ENCODE assay signal across 8 cellular contexts in the genomic region with DNA sequence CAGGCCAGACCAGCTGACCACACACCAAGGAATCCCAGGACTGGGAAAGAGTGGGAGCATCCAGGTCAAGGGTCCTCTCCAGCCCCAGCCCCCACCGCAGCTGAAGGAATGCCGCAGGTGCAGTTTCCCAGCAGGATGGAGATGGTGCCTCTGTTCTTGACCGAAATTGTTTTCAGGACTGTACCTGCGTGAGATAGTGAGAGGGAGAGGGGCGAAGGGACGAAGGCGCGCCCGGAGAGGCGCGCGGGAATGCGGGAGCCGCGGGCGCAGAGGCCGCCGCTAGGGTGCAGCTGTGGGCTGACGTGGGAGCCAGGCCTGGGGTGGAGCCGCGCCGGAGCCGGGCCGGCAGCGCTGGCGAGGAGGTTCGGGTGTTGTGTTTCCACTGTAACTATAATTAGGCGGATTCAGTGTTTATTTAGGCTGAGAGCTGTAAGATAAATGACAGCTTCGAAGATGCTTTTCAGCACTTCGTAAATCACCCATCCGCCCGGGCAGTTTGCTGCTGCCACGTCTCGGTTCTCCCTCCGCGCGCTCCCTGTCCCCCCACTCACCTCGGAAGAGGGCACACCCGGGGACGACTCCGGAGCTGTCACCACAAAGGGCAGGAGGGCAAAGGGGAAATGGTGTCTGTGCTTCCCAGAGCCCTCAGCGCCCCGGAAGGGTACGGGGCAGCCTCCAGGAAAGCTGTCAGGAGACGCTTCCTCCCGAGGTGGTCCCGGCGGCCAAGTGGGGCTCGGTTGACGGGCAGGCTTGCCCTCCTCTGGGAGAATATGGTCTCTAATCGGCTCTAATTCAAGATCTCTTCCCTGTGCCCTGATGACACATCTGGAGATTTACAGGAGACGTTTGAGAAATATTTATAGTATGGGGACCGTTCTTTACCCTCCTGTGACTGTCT. TPM values are rescaled to one million over a fixed set of nuclear protein-coding genes. Genes with fewer than 3 reads are reported as not detected.
A peak's percentile ranks its signal among the peaks of the same experiment; 100 is the strongest.
DNase-seq lines count a peak whose midpoint lies in the region; ATAC-seq and TF ChIP-seq lines count a peak whose summit lies in the region.

No MANE protein-coding gene starts in this region.

- TF ChIP-seq CTCF in dorsolateral prefrontal cortex (IDR thresholded peaks at IDR 0.05 in 54 of 56, conservative IDR thresholded peaks at IDR 0.05 in 2 of 56; ENCODE audit: low read depth in 1 of 56, partially characterized antibody in 56 of 56), result peak in 52 of 56 donors; percentile 16 to 68 (median 52)

- peak overlapping the region in 53 of 59 donors; percentile 9 to 60 (median 39) for H3K4me3 ChIP-seq in dorsolateral prefrontal cortex

- peaks cover 32% of the 10 kb centered on the region for H3K4me1 Mint-ChIP-seq in activated CD4-positive, alpha-beta T cell treated with anti-CD3 and anti-CD28 coated beads, Interleukin-2, amount 10 ng/mL, durations not matched to agents 7 days and 5 days

- intact Hi-C loops in dorsolateral prefrontal cortex (cut with DNase I), result loop anchor here in 1 of 2 donors (10.0 kb wide), 1 partner anchor 122 kb away; a partner anchor contains a TSS

- peaks cover 38% of the 10 kb centered on the region for H3K27me3 Mint-ChIP-seq in activated CD4-positive, alpha-beta T cell treated with anti-CD3 and anti-CD28 coated beads, Interleukin-2, amount 10 ng/mL, durations not matched to agents 7 days and 5 days

- peak overlapping the region; percentile 56 for H3K27ac Mint-ChIP-seq in activated CD4-positive, alpha-beta T cell treated with anti-CD3 and anti-CD28 coated beads, Interleukin-2, amount 10 ng/mL, durations not matched to agents 7 days and 5 days

- CTCF ChIA-PET in activated CD4-positive, alpha-beta T cell treated with anti-CD3 and anti-CD28 coated beads, Interleukin-2, amount 10 ng/mL, durations not matched to agents 7 days and 5 days (lab: Charles Lee), result interaction anchor here (0.8 to 2.5 kb wide), 15 partner anchors 9 to 156 kb away, joined by 3 to 9 read pairs (median 4); a partner anchor contains a TSS

- no peaks in the 10 kb centered on the region for H3K36me3 Mint-ChIP-seq in activated CD4-positive, alpha-beta T cell treated with anti-CD3 and anti-CD28 coated beads, Interleukin-2, amount 10 ng/mL, durations not matched to agents 7 days and 5 days (ENCODE audit: low read depth)

- peak; percentile 86 for DNase-seq in AG08396 (ENCODE audit: low spot score)
- peak; percentile 2 for DNase-seq in NCI-H2171 (lab: John Stamatoyannopoulos, UW)
- peak; percentile 64 for DNase-seq in activated CD4-positive, alpha-beta T cell treated with anti-CD3 and anti-CD28 coated beads, Interleukin-2, amount 10 ng/mL, durations not matched to agents 7 days and 5 days
- peak in 6 of 10 donors; percentile 7 to 62 (median 30) for DNase-seq in dorsolateral prefrontal cortex
- peak; percentile 47 for DNase-seq in medulla oblongata (ENCODE audit: extremely low spot score)
- DNase-seq in stimulated activated CD8-positive, alpha-beta memory T cell treated with anti-CD3 and anti-CD28 coated beads, Interleukin-15, amount 100 ng/mL, for 1 hour (ENCODE audit: low read depth), result peak; percentile 43

- ATAC-seq in GM21423 (IDR thresholded peaks at IDR 0.05; ENCODE audit: unreplicated experiment) (peak; percentile 70), GM19463 (IDR thresholded peaks at IDR 0.05; ENCODE audit: unreplicated experiment) (no peak)

- H3K9me3 Mint-ChIP-seq in activated CD4-positive, alpha-beta T cell treated with anti-CD3 and anti-CD28 coated beads, Interleukin-2, amount 10 ng/mL, durations not matched to agents 7 days and 5 days, result no peaks in the 10 kb centered on the region

- peaks cover 0 to 94% (median 56%) of the 10 kb centered on the region in 45 donors for H3K27me3 ChIP-seq in dorsolateral prefrontal cortex

- peak overlapping the region; percentile 37 for H3K4me3 Mint-ChIP-seq in activated CD4-positive, alpha-beta T cell treated with anti-CD3 and anti-CD28 coated beads, Interleukin-2, amount 10 ng/mL, durations not matched to agents 7 days and 5 days

- no peak overlapping the region for H3K27ac ChIP-seq in dorsolateral prefrontal cortex

- POLR2A ChIA-PET in activated CD4-positive, alpha-beta T cell treated with anti-CD3 and anti-CD28 coated beads, Interleukin-2, amount 10 ng/mL, durations not matched to agents 7 days and 5 days (lab: Charles Lee), result no interaction called here

RNA-seq across cellular contexts. Expression of a gene that starts 38.2 kb away (rescaled TPM):
- not detected for total RNA-seq in activated CD4-positive, alpha-beta T cell treated with anti-CD3 and anti-CD28 coated beads, Interleukin-2, amount 10 ng/mL, durations not matched to agents 7 days and 5 days
- total RNA-seq in dorsolateral prefrontal cortex, result not detected

RNA-seq across cellular contexts. Expression of a gene that starts 52.3 kb away (rescaled TPM):
- total RNA-seq in activated CD4-positive, alpha-beta T cell treated with anti-CD3 and anti-CD28 coated beads, Interleukin-2, amount 10 ng/mL, durations not matched to agents 7 days and 5 days, result 1 to 10 TPM; 3.4 to 4.7 TPM
- 1 to 10 TPM in 8 of 120 experiments, under 1 TPM in 20, not detected in 92; 0.26 to 1.7 (median 0.62) TPM for total RNA-seq in dorsolateral prefrontal cortex

Comparison
In these comparisons a context has a peak if more than half of its experiments do, and no peak if none do; other contexts are left out.
1. DNase-seq: peak in every context shown above with its lines; median percentile 86 in AG08396; 64 in activated CD4-positive, alpha-beta T cell treated with anti-CD3 and anti-CD28 coated beads, Interleukin-2, amount 10 ng/mL, durations not matched to agents 7 days and 5 days; 47 in medulla oblongata; 43 in stimulated activated CD8-positive, alpha-beta memory T cell treated with anti-CD3 and anti-CD28 coated beads, Interleukin-15, amount 100 ng/mL, for 1 hour; 30 in dorsolateral prefrontal cortex; 2 in NCI-H2171.